In the genomic region with DNA sequence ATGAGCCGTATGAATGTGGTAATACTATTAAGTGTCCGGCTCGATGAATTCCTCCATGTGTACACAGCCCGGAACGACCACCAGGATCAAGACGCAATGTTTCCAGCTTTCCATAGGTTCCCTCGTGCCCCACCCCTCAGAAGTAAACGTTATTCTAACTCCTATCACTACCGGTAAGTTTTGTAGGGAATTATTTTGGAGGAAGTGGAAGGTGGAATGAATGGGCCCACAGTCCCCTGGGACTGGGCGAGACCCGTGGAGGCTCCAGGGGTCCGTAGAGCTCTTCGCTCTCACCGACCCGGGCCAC, we compare ENCODE assay signal across 8 cellular contexts. TPM values are rescaled to one million over a fixed set of nuclear protein-coding genes. Genes with fewer than 3 reads are reported as not detected.
DNase-seq lines count a peak whose midpoint lies in the region; ATAC-seq and TF ChIP-seq lines count a peak whose summit lies in the region.

No MANE protein-coding gene starts in this region.

- H4K20me1 ChIP-seq in MM.1S (ENCODE audit: insufficient read depth, low read length) (0 out of 2 replicates have a peak, but pooled peaks cover 9% of the 10 kb centered on the region), neural progenitor cell (ENCODE audit: low read depth) (peaks cover 41% of the 10 kb centered on the region)

- no peaks in the 10 kb centered on the region for H3K9me3 Mint-ChIP-seq in neural progenitor cell

- H3K27ac Mint-ChIP-seq in neural progenitor cell = peak overlapping the region; percentile 89

- WGBS in ectodermal cell, 2 experiments = 21 to 30% methylated on average over 12 to 14 of the region's 15 CpGs

- H3K4me1 ChIP-seq in MM.1S (ENCODE audit: low read length) = peaks cover 25% of the 10 kb centered on the region
- peaks cover 9% of the 10 kb centered on the region for H3K4me1 ChIP-seq in ectodermal cell (ENCODE audit: control insufficient read depth, insufficient read depth, low read length)
- peaks cover 22% of the 10 kb centered on the region for H3K4me1 ChIP-seq in neural progenitor cell

- H3K27me3 Mint-ChIP-seq in neural progenitor cell (ENCODE audit: insufficient read depth, low read depth) = peaks cover 2% of the 10 kb centered on the region

- H3K79me2 ChIP-seq in MM.1S (ENCODE audit: low read length) (peaks cover 43% of the 10 kb centered on the region), neural progenitor cell (ENCODE audit: low read depth) (peaks cover 42% of the 10 kb centered on the region)

- TF ChIP-seq CTCF in C4-2B (conservative IDR thresholded peaks at IDR 0.05) (no peak), MM.1S (IDR thresholded peaks at IDR 0.05; ENCODE audit: low read length) (no peak), neural progenitor cell (IDR thresholded peaks at IDR 0.05) (no peak)

- H3K27me3 ChIP-seq in MM.1S (replicated peaks; ENCODE audit: insufficient read depth, low read length) (no peaks in the 10 kb centered on the region), ectodermal cell (ENCODE audit: control insufficient read depth, insufficient read depth, low read length, poor library complexity, severe bottlenecking) (peaks cover 5% of the 10 kb centered on the region), neural progenitor cell (no peaks in the 10 kb centered on the region)

- no peaks in the 10 kb centered on the region for H3K9me3 ChIP-seq in MM.1S (replicated peaks; ENCODE audit: insufficient read depth, low read length)
- no peaks in the 10 kb centered on the region for H3K9me3 ChIP-seq in ectodermal cell (ENCODE audit: control insufficient read depth, low read length)
- no peaks in the 10 kb centered on the region for H3K9me3 ChIP-seq in neural progenitor cell (ENCODE audit: low read depth)

- 0 out of 2 replicates have a peak, but pooled peaks cover 2% of the 10 kb centered on the region for H3K36me3 ChIP-seq in MM.1S (replicated peaks; ENCODE audit: insufficient read depth, low read length)
- H3K36me3 ChIP-seq in ectodermal cell (ENCODE audit: control insufficient read depth, insufficient read depth, low read length) = no peaks in the 10 kb centered on the region
- no peaks in the 10 kb centered on the region for H3K36me3 ChIP-seq in neural progenitor cell

- H3K27ac ChIP-seq in C4-2B (peak overlapping the region; percentile 81), MM.1S (ENCODE audit: low read length) (no peak overlapping the region), ectodermal cell (ENCODE audit: insufficient read depth, low read depth, low read length, poor library complexity, severe bottlenecking) (no peak overlapping the region), neural progenitor cell (no peak overlapping the region)

- peaks cover 17% of the 10 kb centered on the region for H3K4me1 Mint-ChIP-seq in neural progenitor cell

- H3F3A ChIP-seq in MM.1S (ENCODE audit: insufficient read depth, low read length) (peaks cover 12% of the 10 kb centered on the region), neural progenitor cell (ENCODE audit: low read depth) (no peaks in the 10 kb centered on the region)

- no peak for ATAC-seq in GM21825 (IDR thresholded peaks at IDR 0.05; ENCODE audit: unreplicated experiment)

- H3K9ac ChIP-seq in MM.1S (ENCODE audit: low read length) = peak overlapping the region; percentile 47; the same call in 1 of the 2 replicates
- no peak overlapping the region for H3K9ac ChIP-seq in neural progenitor cell

- H2AFZ ChIP-seq in MM.1S (ENCODE audit: low read length) (peak overlapping the region; percentile 94), neural progenitor cell (replicated peaks) (peak overlapping the region; percentile 82)

- H3K4me3 Mint-ChIP-seq in neural progenitor cell = peak overlapping the region; percentile 94

- H3K36me3 Mint-ChIP-seq in neural progenitor cell = peaks cover 11% of the 10 kb centered on the region

- H3K9me2 ChIP-seq in MM.1S (replicated peaks; ENCODE audit: insufficient read depth, low read length) = no peaks in the 10 kb centered on the region

- DNase-seq in MM.1S = no peak
- no peak for DNase-seq in neural progenitor cell (ENCODE audit: low spot score)
- DNase-seq in AG08395 (ENCODE audit: low spot score) = no peak
- DNase-seq in SW 1271 (lab: John Stamatoyannopoulos, UW) = no peak
- no peak for DNase-seq in NCI-H2107 (lab: John Stamatoyannopoulos, UW)

- H3K4me2 ChIP-seq in MM.1S (ENCODE audit: low read depth, low read length) (peak overlapping the region; percentile 92), neural progenitor cell (peak overlapping the region; percentile 79)

- H3K4me3 ChIP-seq in MM.1S (ENCODE audit: low read length) (peak overlapping the region; percentile 73), ectodermal cell (ENCODE audit: insufficient read depth, low read depth, low read length) (peak overlapping the region; percentile 89), neural progenitor cell (peak overlapping the region; percentile 97)

RNA-seq across cellular contexts. Expression of a gene that starts 0.7 kb away (rescaled TPM):
- 54.9 TPM for polyA plus RNA-seq in ectodermal cell (2013, experiment 1 of 4)
- polyA plus RNA-seq in ectodermal cell (2013, experiment 2 of 4) = 59.6 TPM
- 45.6 TPM for polyA plus RNA-seq in ectodermal cell (2013, experiment 3 of 4)
- 58.9 TPM for polyA plus RNA-seq in ectodermal cell (2013, experiment 4 of 4)
- total RNA-seq in neural progenitor cell (ENCODE audit: low replicate concordance) = 75.5 and 139 TPM in 2 replicates
